In genomic region chr12:15546102-15546701, GRCh38 we compare ENCODE assay signal across 9 cellular contexts.
A peak's percentile ranks its signal among the peaks of the same experiment; 100 is the strongest.
DNase-seq lines count a peak whose midpoint lies in the region; ATAC-seq and TF ChIP-seq lines count a peak whose summit lies in the region.
"Had no signal": no experiment of that assay in that cellular context is flagged by ENCODE, and none has a peak within 500 bp of the region (broad histone marks: within the 10 kb centered on the region; RNA-seq: fewer than 3 reads in every experiment).

No MANE protein-coding gene starts in this region.

- peak; percentile 78 for ATAC-seq in activated CD4-positive, alpha-beta T cell treated with anti-CD3 and anti-CD28 coated beads for 36 hours
- ATAC-seq in HG02973 (IDR thresholded peaks at IDR 0.05; ENCODE audit: unreplicated experiment): peak; percentile 88
- ATAC-seq in SK-N-SH treated with all-trans-retinoic acid at 6 μM for 48 hours: peak; percentile 66
- peak; percentile 93 for ATAC-seq in naive thymus-derived CD4-positive, alpha-beta T cell
- ATAC-seq: A549 had no signal

- peak overlapping the region; percentile 78 for H3K27ac Mint-ChIP-seq in activated CD4-positive, alpha-beta T cell treated with anti-CD3 and anti-CD28 coated beads for 36 hours
- peak overlapping the region; percentile 95 to 100 (median 98) for H3K27ac Mint-ChIP-seq in naive thymus-derived CD4-positive, alpha-beta T cell

- no peaks in the 10 kb centered on the region for H3K27me3 Mint-ChIP-seq in activated CD4-positive, alpha-beta T cell treated with anti-CD3 and anti-CD28 coated beads for 36 hours
- H3K27me3 Mint-ChIP-seq in naive thymus-derived CD4-positive, alpha-beta T cell: no peaks in the 10 kb centered on the region

- no peak for TF ChIP-seq CTCF in RWPE1 (conservative IDR thresholded peaks at IDR 0.05; ENCODE audit: low read depth)

- H3K4me3 Mint-ChIP-seq in activated CD4-positive, alpha-beta T cell treated with anti-CD3 and anti-CD28 coated beads for 36 hours: no peak overlapping the region
- H3K4me3 Mint-ChIP-seq in naive thymus-derived CD4-positive, alpha-beta T cell: peak overlapping the region; percentile 36 to 85 (median 76)

- H3K4me1 Mint-ChIP-seq in activated CD4-positive, alpha-beta T cell treated with anti-CD3 and anti-CD28 coated beads for 36 hours: peaks cover 62% of the 10 kb centered on the region
- H3K4me1 Mint-ChIP-seq in naive thymus-derived CD4-positive, alpha-beta T cell: peaks cover 30 to 98% (median 86%) of the 10 kb centered on the region in 7 donors

- peaks cover 5% of the 10 kb centered on the region for H3K9me3 Mint-ChIP-seq in activated CD4-positive, alpha-beta T cell treated with anti-CD3 and anti-CD28 coated beads for 36 hours (ENCODE audit: low read depth)
- peaks cover 1 to 25% (median 8%) of the 10 kb centered on the region in 11 donors for H3K9me3 Mint-ChIP-seq in naive thymus-derived CD4-positive, alpha-beta T cell

- no peak for TF ChIP-seq POLR2A in erythroblast (IDR thresholded peaks at IDR 0.05; ENCODE audit: low read length)

- H3K4me1 ChIP-seq in naive thymus-derived CD4-positive, alpha-beta T cell (ENCODE audit: control insufficient read depth in 2 of 2, insufficient read depth in 2 of 2, low read length in 2 of 2): peaks cover 0 to 50% of the 10 kb centered on the region in 2 donors
- H3K4me1 ChIP-seq: A549 had no signal

- DNase-seq in activated CD4-positive, alpha-beta T cell treated with anti-CD3 and anti-CD28 coated beads for 36 hours: peak; percentile 32
- DNase-seq in activated CD4-positive, alpha-beta T cell treated with anti-CD3 and anti-CD28 coated beads, Interleukin-2, amount 50 U/mL, for 4 hours: no peak
- peak in 7 of 9 donors; percentile 73 to 89 (median 85) for DNase-seq in naive thymus-derived CD4-positive, alpha-beta T cell
- DNase-seq in erythroblast (lab: John Stamatoyannopoulos, UW) (no peak), mesenteric fat pad (ENCODE audit: low spot score) (no peak), RWPE1 (ENCODE audit: low spot score) (no peak)

- H3K27ac ChIP-seq in naive thymus-derived CD4-positive, alpha-beta T cell (ENCODE audit: low read depth, low read length): peak overlapping the region; percentile 74
- no peak overlapping the region for H3K27ac ChIP-seq in RWPE1
- H3K27ac ChIP-seq: A549 had no signal

- intact Hi-C loops in activated CD4-positive, alpha-beta T cell treated with anti-CD3 and anti-CD28 coated beads for 36 hours (cut with DNase I, micrococcal nuclease): loop anchor here (1.0 to 2.0 kb wide), 4 partner anchors 16 to 25 kb away; no protein-coding TSS in a partner anchor
- intact Hi-C loops in naive thymus-derived CD4-positive, alpha-beta T cell (cut with micrococcal nuclease): loop anchor here (1.0 to 10.0 kb wide), 11 partner anchors 12 to 1179 kb away; partner anchors contain the start of genes ATF7IP (in 1 of the 2) and STRAP (in 1 of the 2)

- H3K36me3 ChIP-seq in naive thymus-derived CD4-positive, alpha-beta T cell (ENCODE audit: control insufficient read depth in 2 of 3, insufficient read depth in 3 of 3, low read length in 3 of 3): no peaks in the 10 kb centered on the region

- H3K27me3 ChIP-seq in naive thymus-derived CD4-positive, alpha-beta T cell (ENCODE audit: control insufficient read depth in 2 of 2, insufficient read depth in 2 of 2, low read length in 2 of 2): peaks cover 0 to under 1% of the 10 kb centered on the region in 2 donors

- CTCF ChIA-PET in activated CD4-positive, alpha-beta T cell treated with anti-CD3 and anti-CD28 coated beads for 36 hours (lab: Charles Lee): interaction anchor here (0.6 to 9.1 kb wide), 8 partner anchors 12 to 83 kb away, joined by 3 to 83 read pairs (median 4); no protein-coding TSS in a partner anchor
- CTCF ChIA-PET in naive thymus-derived CD4-positive, alpha-beta T cell (lab: Charles Lee): interaction anchor here (1.2 to 9.6 kb wide), 7 partner anchors 12 to 38 kb away, joined by 5 to 101 read pairs (median 8); no protein-coding TSS in a partner anchor
- CTCF ChIA-PET in RWPE1 (lab: Yijun Ruan, JAX): no interaction called here

- peaks cover 11% of the 10 kb centered on the region for H3K36me3 Mint-ChIP-seq in activated CD4-positive, alpha-beta T cell treated with anti-CD3 and anti-CD28 coated beads for 36 hours (ENCODE audit: low read depth)
- H3K36me3 Mint-ChIP-seq in naive thymus-derived CD4-positive, alpha-beta T cell: peaks cover 7 to 50% (median 27%) of the 10 kb centered on the region in 5 donors

- H3K9me3 ChIP-seq in naive thymus-derived CD4-positive, alpha-beta T cell (ENCODE audit: control insufficient read depth in 2 of 3, low read length in 3 of 3): no peaks in the 10 kb centered on the region
- H3K9me3 ChIP-seq: A549 had no signal

- H3K4me3 ChIP-seq in naive thymus-derived CD4-positive, alpha-beta T cell (ENCODE audit: low read length): no peak overlapping the region
- H3K4me3 ChIP-seq: A549 had no signal

- POLR2A ChIA-PET in activated CD4-positive, alpha-beta T cell treated with anti-CD3 and anti-CD28 coated beads for 36 hours (lab: Charles Lee): no interaction called here
- POLR2A ChIA-PET in naive thymus-derived CD4-positive, alpha-beta T cell (lab: Charles Lee): interaction anchor here (0.7 to 27.4 kb wide), 11 partner anchors 9 to 775 kb away, joined by 3 to 730 read pairs (median 6); partner anchors contain the start of genes C12orf60 and WBP11
- POLR2A ChIA-PET in RWPE1 (lab: Yijun Ruan, JAX; ENCODE audit: low non-redundant PET): no interaction called here

TF ChIP-seq in SK-N-SH treated with all-trans-retinoic acid at 6 μM for 48 hours, 23 proteins besides CTCF, POLR2A, EP300 and RAD21:
- TF ChIP-seq ISL1 (CRISPR knock-in tag; IDR thresholded peaks at IDR 0.05): peak; percentile 76
- TF ChIP-seq, protein P1, sequence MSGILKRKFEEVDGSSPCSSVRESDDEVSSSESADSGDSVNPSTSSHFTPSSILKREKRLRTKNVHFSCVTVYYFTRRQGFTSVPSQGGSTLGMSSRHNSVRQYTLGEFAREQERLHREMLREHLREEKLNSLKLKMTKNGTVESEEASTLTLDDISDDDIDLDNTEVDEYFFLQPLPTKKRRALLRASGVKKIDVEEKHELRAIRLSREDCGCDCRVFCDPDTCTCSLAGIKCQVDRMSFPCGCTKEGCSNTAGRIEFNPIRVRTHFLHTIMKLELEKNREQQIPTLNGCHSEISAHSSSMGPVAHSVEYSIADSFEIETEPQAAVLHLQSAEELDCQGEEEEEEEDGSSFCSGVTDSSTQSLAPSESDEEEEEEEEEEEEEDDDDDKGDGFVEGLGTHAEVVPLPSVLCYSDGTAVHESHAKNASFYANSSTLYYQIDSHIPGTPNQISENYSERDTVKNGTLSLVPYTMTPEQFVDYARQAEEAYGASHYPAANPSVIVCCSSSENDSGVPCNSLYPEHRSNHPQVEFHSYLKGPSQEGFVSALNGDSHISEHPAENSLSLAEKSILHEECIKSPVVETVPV (CRISPR knock-in tag; IDR thresholded peaks at IDR 0.05): no peak

Comparison
In these comparisons a context has a peak if more than half of its experiments do, and no peak if none do; other contexts are left out.
1. DNase-seq: peak in activated CD4-positive, alpha-beta T cell treated with anti-CD3 and anti-CD28 coated beads for 36 hours (single experiment) and naive thymus-derived CD4-positive, alpha-beta T cell (7 of 9); none in activated CD4-positive, alpha-beta T cell treated with anti-CD3 and anti-CD28 coated beads, Interleukin-2, amount 50 U/mL, for 4 hours (0 of 2), erythroblast (0 of 2), mesenteric fat pad (single experiment) and RWPE1 (single experiment).
2. Peak in every context shown above with its lines, with median percentiles within 50 percentile points of each other: ATAC-seq.